ENCODE assay signal across 36 cellular contexts in genomic region chr1:113517346-113517745, GRCh38.
"Had no signal": no experiment of that assay in that cellular context is flagged by ENCODE, and none has a peak within 500 bp of the region (broad histone marks: within the 10 kb centered on the region; RNA-seq: fewer than 3 reads in every experiment).

No MANE protein-coding gene starts in this region.

- H3K9me3 Mint-ChIP-seq: activated B cell treated with CpG ODN at 0.5 μM for 24 hours had no signal

- H3K4me3 ChIP-seq: adrenal gland, body of pancreas, breast epithelium had no signal

- ATAC-seq: activated CD8-positive, alpha-beta T cell treated with anti-CD3 and anti-CD28 coated beads for 36 hours; activated T-cell treated with anti-CD3 and anti-CD28 coated beads, Interleukin-2, amount 50 U/mL, for 4 hours; body of pancreas had no signal

- H3K27me3 ChIP-seq: adrenal gland, body of pancreas, brain microvascular endothelial cell, breast epithelium had no signal

- H3K4me3 Mint-ChIP-seq: activated B cell treated with CpG ODN at 0.5 μM for 24 hours; activated CD4-positive, alpha-beta memory T cell treated with anti-CD3 and anti-CD28 coated beads for 36 hours; activated CD4-positive, alpha-beta T cell treated with anti-CD3 and anti-CD28 coated beads, Interleukin-2, amount 10 ng/mL, durations not matched to agents 24 days and 14 days; activated CD8-positive, alpha-beta T cell treated with anti-CD3 and anti-CD28 coated beads for 36 hours; activated naive CD4-positive, alpha-beta T cell treated with anti-CD3 and anti-CD28 coated beads for 36 hours; activated naive CD8-positive, alpha-beta T cell treated with anti-CD3 and anti-CD28 coated beads for 36 hours; activated T-cell treated with anti-CD3 and anti-CD28 coated beads, Interleukin-2, amount 50 U/mL, for 4 hours; activated T-cell treated with anti-CD3 and anti-CD28 coated beads, Interleukin-2, amount 50 U/mL, for 72 hours; activated T-helper 1 cell treated with anti-CD3 and anti-CD28 coated beads, Interleukin-12 subunit alpha, Interleukin-12 subunit beta, Interleukin-2, Interleukin-4 antibody, amounts not matched to agents 30 ng/mL and 10 ng/mL and 1 ng/mL, durations not matched to agents 14 hours and 24 hours and 36 hours; activated T-helper 17 cell treated with anti-CD3 and anti-CD28 coated beads, Interleukin-2, amount 50 U/mL, for 72 hours; T-helper 1 cell treated with Interleukin-12 subunit alpha and Interleukin-12 subunit beta and Interleukin-4 antibody, amounts not matched to agents 30 μg/mL and 1 μg/mL, for 36 hours; T-helper 2 cell treated with Interferon-gamma antibody and Interleukin-4, amounts not matched to agents 5 μg/mL and 100 μg/mL, for 36 hours had no signal

- FAIRE-seq: astrocyte, TTC549 had no signal

- H3K9me3 ChIP-seq: adrenal gland, body of pancreas, breast epithelium had no signal

- DNase-seq: activated B cell treated with CpG ODN at 0.5 μM for 24 hours; activated CD4-positive, alpha-beta memory T cell treated with anti-CD3 and anti-CD28 coated beads for 36 hours; activated CD4-positive, alpha-beta T cell treated with anti-CD3 and anti-CD28 coated beads for 4 hours; activated CD4-positive, alpha-beta T cell treated with anti-CD3 and anti-CD28 coated beads, Interleukin-2, amount 10 ng/mL, durations not matched to agents 24 days and 14 days; activated CD4-positive, alpha-beta T cell treated with anti-CD3 and anti-CD28 coated beads, Interleukin-2, amount 50 U/mL, for 1 hour; activated CD4-positive, alpha-beta T cell treated with anti-CD3 and anti-CD28 coated beads, Interleukin-2, amount 50 U/mL, for 4 hours; activated CD4-positive, CD25-positive, alpha-beta regulatory T cell treated with anti-CD3 and anti-CD28 coated beads, Interleukin-2, amount 50 U/mL, for 72 hours; activated CD8-positive, alpha-beta memory T cell treated with anti-CD3 and anti-CD28 coated beads, Interleukin-2, amount 50 U/mL, for 4 hours; activated CD8-positive, alpha-beta T cell treated with anti-CD3 and anti-CD28 coated beads for 36 hours; activated effector memory CD4-positive, alpha-beta T cell treated with anti-CD3 and anti-CD28 coated beads, Interleukin-2, amount 50 U/mL, for 16 hours; activated gamma-delta T cell treated with Interleukin-2 at 50 U/mL for 16 hours; activated naive CD4-positive, alpha-beta T cell; activated naive CD4-positive, alpha-beta T cell treated with anti-CD3 and anti-CD28 coated beads for 36 hours; activated naive CD4-positive, alpha-beta T cell treated with anti-CD3 and anti-CD28 coated beads, Interleukin-2, amount 50 U/mL, for 16 hours; activated naive CD8-positive, alpha-beta T cell treated with anti-CD3 and anti-CD28 coated beads for 36 hours; activated T-cell treated with anti-CD3 and anti-CD28 coated beads for 4 hours; activated T-cell treated with anti-CD3 and anti-CD28 coated beads, Interleukin-2, amount 50 U/mL, for 1 hour; activated T-cell treated with anti-CD3 and anti-CD28 coated beads, Interleukin-2, amount 50 U/mL, for 4 hours; activated T-cell treated with anti-CD3 and anti-CD28 coated beads, Interleukin-2, amount 50 U/mL, for 72 hours; adrenal gland; amniotic stem cell; aorta; body of pancreas; brain microvascular endothelial cell; central memory CD4-positive, alpha-beta T cell; T-helper 1 cell; T-helper 9 cell had no signal

- H3K27me3 Mint-ChIP-seq: activated B cell treated with CpG ODN at 0.5 μM for 24 hours; activated CD4-positive, alpha-beta memory T cell treated with anti-CD3 and anti-CD28 coated beads for 36 hours; activated CD4-positive, alpha-beta T cell treated with anti-CD3 and anti-CD28 coated beads, Interleukin-2, amount 10 ng/mL, durations not matched to agents 24 days and 14 days; activated CD8-positive, alpha-beta T cell treated with anti-CD3 and anti-CD28 coated beads for 36 hours; activated naive CD8-positive, alpha-beta T cell treated with anti-CD3 and anti-CD28 coated beads for 36 hours; activated T-helper 17 cell treated with anti-CD3 and anti-CD28 coated beads, Interleukin-2, amount 50 U/mL, for 72 hours had no signal

- H3K36me3 ChIP-seq: adrenal gland, brain microvascular endothelial cell, breast epithelium had no signal

- H3K27ac Mint-ChIP-seq: activated B cell treated with CpG ODN at 0.5 μM for 24 hours; activated CD4-positive, alpha-beta memory T cell treated with anti-CD3 and anti-CD28 coated beads for 36 hours; activated CD4-positive, alpha-beta T cell treated with anti-CD3 and anti-CD28 coated beads, Interleukin-2, amount 10 ng/mL, durations not matched to agents 24 days and 14 days; activated CD8-positive, alpha-beta T cell treated with anti-CD3 and anti-CD28 coated beads for 36 hours; activated naive CD4-positive, alpha-beta T cell treated with anti-CD3 and anti-CD28 coated beads for 36 hours; activated naive CD4-positive, alpha-beta T cell treated with anti-CD3 and anti-CD28 coated beads, Interleukin-2, amount 50 U/mL, for 72 hours; activated naive CD8-positive, alpha-beta T cell treated with anti-CD3 and anti-CD28 coated beads for 36 hours; activated T-cell treated with anti-CD3 and anti-CD28 coated beads, Interleukin-2, amount 50 U/mL, for 72 hours; activated T-helper 1 cell treated with anti-CD3 and anti-CD28 coated beads, Interleukin-12 subunit alpha, Interleukin-12 subunit beta, Interleukin-2, Interleukin-4 antibody, amounts not matched to agents 30 ng/mL and 10 ng/mL and 1 ng/mL, durations not matched to agents 14 hours and 24 hours and 36 hours; activated T-helper 17 cell treated with anti-CD3 and anti-CD28 coated beads, Interleukin-2, amount 50 U/mL, for 72 hours; T-helper 1 cell treated with Interleukin-12 subunit alpha and Interleukin-12 subunit beta and Interleukin-4 antibody, amounts not matched to agents 30 μg/mL and 1 μg/mL, for 36 hours; T-helper 2 cell treated with Interferon-gamma antibody and Interleukin-4, amounts not matched to agents 5 μg/mL and 100 μg/mL, for 36 hours had no signal

- H3K27ac ChIP-seq: adrenal gland, body of pancreas, brain microvascular endothelial cell, breast epithelium, VCaP had no signal

- H3K4me1 Mint-ChIP-seq: activated B cell treated with CpG ODN at 0.5 μM for 24 hours; activated CD4-positive, alpha-beta T cell treated with anti-CD3 and anti-CD28 coated beads, Interleukin-2, amount 10 ng/mL, durations not matched to agents 24 days and 14 days; activated naive CD8-positive, alpha-beta T cell treated with anti-CD3 and anti-CD28 coated beads for 36 hours had no signal

- H3K36me3 Mint-ChIP-seq: activated naive CD8-positive, alpha-beta T cell treated with anti-CD3 and anti-CD28 coated beads for 36 hours had no signal

- H3K4me1 ChIP-seq: adrenal gland, breast epithelium had no signal
